Comparison of ENCODE assay signal across 20 cellular contexts in the genomic region with DNA sequence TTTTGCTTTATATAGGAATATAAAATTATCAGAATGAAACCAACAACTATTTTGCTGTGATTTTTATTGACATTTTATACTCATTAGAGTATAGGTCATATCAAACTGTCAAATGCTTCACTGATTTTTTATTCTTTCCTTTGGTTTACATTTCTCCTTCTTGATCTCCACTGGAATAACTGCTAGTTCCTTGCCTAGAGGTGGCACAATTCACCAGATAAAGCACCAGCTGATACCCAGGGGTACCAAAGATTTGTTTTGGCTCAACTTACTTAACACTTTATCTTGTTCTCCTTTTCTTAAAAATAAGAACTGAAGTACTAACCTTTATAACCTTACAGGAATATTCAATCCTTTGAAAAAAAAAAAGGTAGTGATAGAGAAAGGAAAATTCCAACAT.
"Had no signal": no experiment of that assay in that cellular context is flagged by ENCODE, and none has a peak within 500 bp of the region (broad histone marks: within the 10 kb centered on the region; RNA-seq: fewer than 3 reads in every experiment).

No MANE protein-coding gene starts in this region.

- H3K9me3 ChIP-seq: ovary, sigmoid colon, testis, upper lobe of left lung had no signal

- H3K4me1 ChIP-seq: sigmoid colon, testis, upper lobe of left lung had no signal

- H3K4me3 Mint-ChIP-seq: activated B cell treated with CpG ODN at 0.5 μM for 24 hours; activated CD4-positive, alpha-beta T cell treated with anti-CD3 and anti-CD28 coated beads, Interleukin-2, amount 10 ng/mL, durations not matched to agents 24 days and 14 days; activated CD8-positive, alpha-beta T cell treated with anti-CD3 and anti-CD28 coated beads, Interleukin-2, amount 10 ng/mL, durations not matched to agents 7 days and 5 days; activated naive CD8-positive, alpha-beta T cell; brain; central memory CD8-positive, alpha-beta T cell; stimulated activated naive CD8-positive, alpha-beta T cell treated with anti-CD3 and anti-CD28 coated beads, Interleukin-15, amount 100 ng/mL, for 72 hours had no signal

- DNase-seq: activated B cell treated with CpG ODN at 0.5 μM for 24 hours; activated CD4-positive, alpha-beta T cell treated with anti-CD3 and anti-CD28 coated beads, Interleukin-2, amount 10 ng/mL, durations not matched to agents 24 days and 14 days; activated CD8-positive, alpha-beta memory T cell treated with anti-CD3 and anti-CD28 coated beads, Interleukin-2, amount 50 U/mL, for 4 hours; activated CD8-positive, alpha-beta T cell treated with anti-CD3 and anti-CD28 coated beads, Interleukin-2, amount 10 ng/mL, durations not matched to agents 7 days and 5 days; activated gamma-delta T cell; activated T-cell treated with anti-CD3 and anti-CD28 coated beads, Interleukin-2, amount 50 U/mL, for 48 hours; cortex of kidney; effector CD4-positive, alpha-beta T cell; foreskin fibroblast; glutamatergic neuron; kidney glomerular epithelial cell; ovary; sigmoid colon; stimulated activated CD4-positive, alpha-beta T cell treated with anti-CD3 and anti-CD28 coated beads, Interleukin-1b, Interleukin-23, amount 100 ng/mL, for 48 hours; stimulated activated naive CD8-positive, alpha-beta T cell treated with anti-CD3 and anti-CD28 coated beads, Interleukin-15, amount 100 ng/mL, for 72 hours; testis; upper lobe of left lung had no signal

- H3K27ac ChIP-seq: ovary, sigmoid colon, testis, upper lobe of left lung had no signal

- H3K27me3 Mint-ChIP-seq: activated B cell treated with CpG ODN at 0.5 μM for 24 hours; activated CD4-positive, alpha-beta T cell treated with anti-CD3 and anti-CD28 coated beads, Interleukin-2, amount 10 ng/mL, durations not matched to agents 24 days and 14 days; activated naive CD8-positive, alpha-beta T cell; brain; central memory CD8-positive, alpha-beta T cell; stimulated activated naive CD8-positive, alpha-beta T cell treated with anti-CD3 and anti-CD28 coated beads, Interleukin-15, amount 100 ng/mL, for 72 hours had no signal

- H3K4me1 Mint-ChIP-seq: activated B cell treated with CpG ODN at 0.5 μM for 24 hours; activated CD4-positive, alpha-beta T cell treated with anti-CD3 and anti-CD28 coated beads, Interleukin-2, amount 10 ng/mL, durations not matched to agents 24 days and 14 days; brain; central memory CD8-positive, alpha-beta T cell; stimulated activated naive CD8-positive, alpha-beta T cell treated with anti-CD3 and anti-CD28 coated beads, Interleukin-15, amount 100 ng/mL, for 72 hours had no signal

- ATAC-seq: activated CD8-positive, alpha-beta T cell treated with anti-CD3 and anti-CD28 coated beads, Interleukin-2, amount 10 ng/mL, durations not matched to agents 7 days and 5 days; stimulated activated naive CD8-positive, alpha-beta T cell treated with anti-CD3 and anti-CD28 coated beads, Interleukin-15, amount 100 ng/mL, for 72 hours had no signal

- H3K4me3 ChIP-seq: ovary, sigmoid colon, testis, upper lobe of left lung had no signal

- H3K36me3 ChIP-seq: ovary, sigmoid colon, upper lobe of left lung had no signal

- H3K36me3 Mint-ChIP-seq: activated naive CD8-positive, alpha-beta T cell; brain had no signal

- H3K27me3 ChIP-seq: ovary, sigmoid colon, testis, upper lobe of left lung had no signal

- H3K27ac Mint-ChIP-seq: activated B cell treated with CpG ODN at 0.5 μM for 24 hours; activated CD4-positive, alpha-beta T cell treated with anti-CD3 and anti-CD28 coated beads, Interleukin-2, amount 10 ng/mL, durations not matched to agents 24 days and 14 days; activated CD8-positive, alpha-beta T cell treated with anti-CD3 and anti-CD28 coated beads, Interleukin-2, amount 10 ng/mL, durations not matched to agents 7 days and 5 days; activated naive CD8-positive, alpha-beta T cell; brain; stimulated activated naive CD8-positive, alpha-beta T cell treated with anti-CD3 and anti-CD28 coated beads, Interleukin-15, amount 100 ng/mL, for 72 hours had no signal

- H3K9me3 Mint-ChIP-seq: activated CD4-positive, alpha-beta T cell treated with anti-CD3 and anti-CD28 coated beads, Interleukin-2, amount 10 ng/mL, durations not matched to agents 24 days and 14 days; brain had no signal
